Comparison of ENCODE assay signal across 15 cellular contexts in the genomic region with DNA sequence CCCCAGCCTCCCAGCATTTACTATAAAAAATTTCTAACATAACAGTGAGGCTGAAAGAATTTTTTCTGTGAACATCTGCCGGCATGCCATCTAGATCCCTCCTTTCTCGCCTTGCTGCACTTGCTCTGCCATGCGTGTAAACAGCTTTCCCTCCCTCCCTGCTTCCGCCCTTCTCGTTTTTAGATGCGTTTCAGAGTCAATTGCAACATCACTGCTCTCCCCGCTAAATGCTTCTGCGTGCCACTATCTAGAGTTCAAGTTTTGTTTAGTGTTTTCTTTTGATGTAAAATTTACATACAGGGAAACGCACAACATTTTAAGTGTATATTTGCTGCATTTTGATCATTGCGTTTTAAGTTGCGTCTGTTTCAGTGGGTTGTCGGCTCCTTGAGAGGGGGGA.
"Had no signal": no experiment of that assay in that cellular context is flagged by ENCODE, and none has a peak within 500 bp of the region (broad histone marks: within the 10 kb centered on the region; RNA-seq: fewer than 3 reads in every experiment).

No MANE protein-coding gene starts in this region.

- H3K4me1 ChIP-seq: pancreas, thyroid gland, vagina had no signal

- H3K4me3 ChIP-seq: pancreas, smooth muscle cell, thyroid gland, vagina had no signal

- H3K4me2 ChIP-seq: smooth muscle cell had no signal

- DNase-seq: activated CD4-positive, alpha-beta memory T cell treated with anti-CD3 and anti-CD28 coated beads for 36 hours; activated effector memory CD4-positive, alpha-beta T cell treated with anti-CD3 and anti-CD28 coated beads, Interleukin-2, amount 50 U/mL, for 16 hours; activated naive CD8-positive, alpha-beta T cell treated with anti-CD3 and anti-CD28 coated beads for 36 hours; activated T-cell treated with anti-CD3 and anti-CD28 coated beads, Interleukin-2, amount 50 U/mL, for 4 hours; brain microvascular endothelial cell; dermis blood vessel endothelial cell; endodermal cell; immature natural killer cell; left colon; naive B cell; pancreas had no signal

- H3K27ac ChIP-seq: brain microvascular endothelial cell, pancreas, thyroid gland, vagina had no signal

- ATAC-seq: activated CD4-positive, CD25-positive, alpha-beta regulatory T cell treated with anti-CD3 and anti-CD28 coated beads, Interleukin-2, amount 50 U/mL, for 24 hours; activated T-cell treated with anti-CD3 and anti-CD28 coated beads, Interleukin-2, amount 50 U/mL, for 4 hours; left colon; pancreas had no signal

- H3K36me3 ChIP-seq: brain microvascular endothelial cell, pancreas, thyroid gland, vagina had no signal

- H3K9me3 ChIP-seq: pancreas, thyroid gland, vagina had no signal

- H3K27me3 ChIP-seq: brain microvascular endothelial cell, pancreas, thyroid gland, vagina had no signal
